25 cellular contexts compared by ENCODE assay signal in the genomic region with DNA sequence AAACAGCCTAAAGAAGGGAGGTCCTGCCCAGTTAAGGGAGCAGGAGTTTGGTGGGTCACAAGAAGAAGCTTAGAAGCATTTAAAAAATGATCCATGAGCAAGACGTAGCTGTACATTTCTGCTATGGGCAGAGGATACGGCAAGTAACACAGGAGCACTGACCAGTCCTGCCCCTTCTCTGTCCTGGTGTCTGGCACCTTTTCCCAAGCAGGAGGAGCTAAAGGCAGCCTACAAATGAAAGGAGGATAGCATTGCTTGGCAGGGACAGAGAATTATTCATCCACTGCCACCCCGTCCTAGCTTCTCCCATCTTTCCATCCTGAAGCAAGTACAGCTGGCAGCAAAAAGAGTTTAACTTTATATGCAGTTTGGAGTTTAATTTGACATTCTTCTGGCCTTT.
"Had no signal": no experiment of that assay in that cellular context is flagged by ENCODE, and none has a peak within 500 bp of the region (broad histone marks: within the 10 kb centered on the region; RNA-seq: fewer than 3 reads in every experiment).

No MANE protein-coding gene starts in this region.

- H3K27me3 ChIP-seq: colonic mucosa, esophagus muscularis mucosa, left lung, sigmoid colon, testis, tibial artery had no signal

- H3K27ac ChIP-seq: colonic mucosa, esophagus muscularis mucosa, heart right ventricle, left lung, prostate gland, sigmoid colon, testis, tibial artery had no signal

- H3K4me1 ChIP-seq: colonic mucosa, esophagus muscularis mucosa, heart right ventricle, left lung, prostate gland, sigmoid colon, testis, tibial artery had no signal

- H3K36me3 ChIP-seq: colonic mucosa, esophagus muscularis mucosa, heart right ventricle, left lung, prostate gland, sigmoid colon, tibial artery had no signal

- H3K9me3 ChIP-seq: colonic mucosa, esophagus muscularis mucosa, prostate gland, testis, tibial artery had no signal

- ATAC-seq: heart right ventricle; left cardiac atrium; left lung; naive thymus-derived CD8-positive, alpha-beta T cell; right cardiac atrium; stimulated activated memory B cell treated with anti-CD40 and anti-IgM and Interleukin-4, amounts not matched to agents 10 μg/mL and 1 μg/mL and 100 μg/mL, for 72 hours; stimulated activated naive CD8-positive, alpha-beta T cell treated with anti-CD3 and anti-CD28 coated beads, Interleukin-15, Interleukin-2, amounts not matched to agents 100 U/mL and 50 U/mL, for 24 hours had no signal

- DNase-seq: colonic mucosa; dermis blood vessel endothelial cell; effector memory CD4-positive, alpha-beta T cell; foreskin melanocyte; glutamatergic neuron; heart right ventricle; hippocampal formation; left cardiac atrium; left lung; naive thymus-derived CD8-positive, alpha-beta T cell; nephron progenitor cell; nucleus accumbens; right cardiac atrium; sigmoid colon; stimulated activated CD4-positive, alpha-beta T cell treated with anti-CD3 and anti-CD28 coated beads, Interleukin-2, amount 100 ng/mL, for 24 hours; stimulated activated CD4-positive, alpha-beta T cell treated with anti-CD3 and anti-CD28 coated beads, Interleukin-4, amount 100 ng/mL, for 24 hours; stimulated activated naive CD8-positive, alpha-beta T cell treated with anti-CD3 and anti-CD28 coated beads, Interleukin-15, Interleukin-2, amounts not matched to agents 100 U/mL and 50 U/mL, for 24 hours; substantia nigra; testis; tibial artery had no signal

- FAIRE-seq: endothelial cell of umbilical vein, islet of Langerhans had no signal

- H3K4me3 ChIP-seq: colonic mucosa, esophagus muscularis mucosa, heart right ventricle, left lung, prostate gland, sigmoid colon, tibial artery had no signal
